Comparison of ENCODE assay signal across 1 cellular context in the genomic region with DNA sequence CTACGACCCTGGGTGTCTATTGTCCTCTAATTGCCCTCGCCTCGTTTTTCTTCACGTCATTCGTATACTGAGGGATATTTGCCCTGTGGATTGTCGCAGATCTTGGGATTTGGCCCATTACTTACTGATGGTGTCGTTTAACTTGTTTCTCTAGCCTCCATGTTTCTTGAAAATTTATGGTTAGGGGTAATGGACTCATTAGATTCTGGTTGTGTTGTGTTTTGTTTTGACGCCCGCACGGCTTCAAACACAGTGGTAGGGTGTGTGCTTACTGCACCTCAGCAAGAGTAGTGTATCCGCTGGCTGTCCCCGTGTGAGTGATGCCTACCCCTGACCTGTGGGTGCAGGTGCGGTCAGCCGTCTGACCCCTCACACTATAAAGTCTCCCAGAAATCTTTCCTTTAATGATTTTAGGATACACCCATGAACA.
TF ChIP-seq lines count a peak whose summit lies in the region.

No MANE protein-coding gene starts in this region.

TF ChIP-seq in IMR-90, 13 proteins besides CTCF, POLR2A, EP300 and RAD21 (continued from another document):
- TF ChIP-seq CEBPB (IDR thresholded peaks at IDR 0.05; ENCODE audit: low read depth, low read length): no peak
- no peak for TF ChIP-seq NFE2L2 (IDR thresholded peaks at IDR 0.05; ENCODE audit: low read depth, low read length)
